ENCODE assay signal across 8 cellular contexts in genomic region chr1:12173631-12174121, GRCh38. TPM values are rescaled to one million over a fixed set of nuclear protein-coding genes. Genes with fewer than 3 reads are reported as not detected.
A peak's percentile ranks its signal among the peaks of the same experiment; 100 is the strongest.
DNase-seq lines count a peak whose midpoint lies in the region; ATAC-seq and TF ChIP-seq lines count a peak whose summit lies in the region.

No MANE protein-coding gene starts in this region.

- intact Hi-C loops in activated CD4-positive, alpha-beta memory T cell treated with anti-CD3 and anti-CD28 coated beads for 36 hours (cut with micrococcal nuclease), result loop anchor here (10.0 kb wide), 3 partner anchors 211 to 341 kb away; no protein-coding TSS in a partner anchor

- ATAC-seq in GM18511 (IDR thresholded peaks at IDR 0.05; ENCODE audit: unreplicated experiment), result peak; percentile 41
- ATAC-seq in HG02938 (IDR thresholded peaks at IDR 0.05; ENCODE audit: unreplicated experiment), result no peak
- no peak for ATAC-seq in HG03159 (IDR thresholded peaks at IDR 0.05; ENCODE audit: unreplicated experiment)

- H3K9me3 Mint-ChIP-seq in activated CD4-positive, alpha-beta memory T cell treated with anti-CD3 and anti-CD28 coated beads for 36 hours, result peaks cover 4% of the 10 kb centered on the region

- H3K4me1 ChIP-seq in esophagus (ENCODE audit: control insufficient read depth in 2 of 2, insufficient read depth in 2 of 2, low read length in 1 of 2), result peaks cover 2 to 8% of the 10 kb centered on the region in 2 donors

- TF ChIP-seq CTCF in WERI-Rb-1 (IDR thresholded peaks at IDR 0.05; ENCODE audit: low read depth, low read length), result no peak

- POLR2A ChIA-PET in activated CD4-positive, alpha-beta memory T cell treated with anti-CD3 and anti-CD28 coated beads for 36 hours (lab: Charles Lee), result interaction anchor here (1.3 to 2.6 kb wide), 2 partner anchors 9 to 11 kb away, joined by 3 to 10 read pairs; no protein-coding TSS in a partner anchor

- 64 to 67% methylated on average over 11 of the region's 11 CpGs for WGBS in esophagus, 2 donors

- H3K36me3 ChIP-seq in esophagus (ENCODE audit: control insufficient read depth in 2 of 2, insufficient read depth in 2 of 2, low read length in 1 of 2) (no peaks in the 10 kb centered on the region), WERI-Rb-1 (no peaks in the 10 kb centered on the region)

- no peaks in the 10 kb centered on the region for H3K27me3 Mint-ChIP-seq in activated CD4-positive, alpha-beta memory T cell treated with anti-CD3 and anti-CD28 coated beads for 36 hours

- peak overlapping the region; percentile 77 for H3K4me3 Mint-ChIP-seq in activated CD4-positive, alpha-beta memory T cell treated with anti-CD3 and anti-CD28 coated beads for 36 hours

- DNase-seq in activated CD4-positive, alpha-beta memory T cell treated with anti-CD3 and anti-CD28 coated beads for 36 hours, result peak; percentile 95
- peak; percentile 45 to 84 for DNase-seq in stimulated activated CD4-positive, alpha-beta T cell treated with anti-CD3 and anti-CD28 coated beads, Interleukin-1b, Interleukin-23, amount 100 ng/mL, for 1 hour (ENCODE audit: low read depth in 2 of 2)
- DNase-seq in DMS53 treated with DMSO at 0.1 percent for 48 hours (lab: John Stamatoyannopoulos, UW; ENCODE audit: unreplicated experiment), result no peak
- DNase-seq in WERI-Rb-1, result no peak

- H3K4me3 ChIP-seq in esophagus (ENCODE audit: low read depth in 1 of 2, low read length in 2 of 2) (no peak overlapping the region), WERI-Rb-1 (ENCODE audit: low read depth, low read length) (no peak overlapping the region)

- H3K27ac Mint-ChIP-seq in activated CD4-positive, alpha-beta memory T cell treated with anti-CD3 and anti-CD28 coated beads for 36 hours, result peak overlapping the region; percentile 94

- H3K27ac ChIP-seq in esophagus (ENCODE audit: low read depth in 2 of 2, low read length in 1 of 2) (peak overlapping the region; percentile 51 to 64), WERI-Rb-1 (no peak overlapping the region)

- H3K9me3 ChIP-seq in esophagus (ENCODE audit: control insufficient read depth in 2 of 2, insufficient read depth in 1 of 2, low read depth in 1 of 2, low read length in 1 of 2) (no peaks in the 10 kb centered on the region), WERI-Rb-1 (ENCODE audit: severe bottlenecking) (no peaks in the 10 kb centered on the region)

- H3K27me3 ChIP-seq in esophagus (ENCODE audit: control insufficient read depth in 1 of 2, insufficient read depth in 2 of 2, low read length in 2 of 2), result no peaks in the 10 kb centered on the region
- H3K27me3 ChIP-seq in WERI-Rb-1 (ENCODE audit: insufficient read depth, low read depth, severe bottlenecking), result peaks cover 44% of the 10 kb centered on the region

- peaks cover 38% of the 10 kb centered on the region for H3K36me3 Mint-ChIP-seq in activated CD4-positive, alpha-beta memory T cell treated with anti-CD3 and anti-CD28 coated beads for 36 hours

- H3K4me1 Mint-ChIP-seq in activated CD4-positive, alpha-beta memory T cell treated with anti-CD3 and anti-CD28 coated beads for 36 hours (ENCODE audit: low read depth), result peaks cover 90% of the 10 kb centered on the region

- CTCF ChIA-PET in activated CD4-positive, alpha-beta memory T cell treated with anti-CD3 and anti-CD28 coated beads for 36 hours (lab: Charles Lee), result interaction anchor here (0.7 to 2.6 kb wide), 2 partner anchors 35 to 48 kb away, joined by 4 to 15 read pairs; no protein-coding TSS in a partner anchor

RNA-seq across cellular contexts. Expression of gene TNFRSF1B, which starts 6.9 kb away (rescaled TPM):
- 100 to 1,000 TPM; 201 to 211 TPM for total RNA-seq in activated CD4-positive, alpha-beta memory T cell treated with anti-CD3 and anti-CD28 coated beads for 36 hours
- polyA plus RNA-seq in esophagus, result 1 to 10 TPM; 1.8 to 3.4 TPM

RNA-seq across cellular contexts. Expression of gene VPS13D, which starts 56.2 kb away (rescaled TPM):
- 10 to 100 TPM; 25.0 to 25.4 TPM for total RNA-seq in activated CD4-positive, alpha-beta memory T cell treated with anti-CD3 and anti-CD28 coated beads for 36 hours
- 10 to 100 TPM; 26.3 to 36.9 TPM for polyA plus RNA-seq in esophagus

Comparison
In these comparisons a context has a peak if more than half of its experiments do, and no peak if none do; other contexts are left out.
1. DNase-seq: peak in activated CD4-positive, alpha-beta memory T cell treated with anti-CD3 and anti-CD28 coated beads for 36 hours (single experiment) and stimulated activated CD4-positive, alpha-beta T cell treated with anti-CD3 and anti-CD28 coated beads, Interleukin-1b, Interleukin-23, amount 100 ng/mL, for 1 hour (2 of 2); none in DMS53 treated with DMSO at 0.1 percent for 48 hours (single experiment) and WERI-Rb-1 (single experiment).